2 cellular contexts compared by ENCODE assay signal in the genomic region with DNA sequence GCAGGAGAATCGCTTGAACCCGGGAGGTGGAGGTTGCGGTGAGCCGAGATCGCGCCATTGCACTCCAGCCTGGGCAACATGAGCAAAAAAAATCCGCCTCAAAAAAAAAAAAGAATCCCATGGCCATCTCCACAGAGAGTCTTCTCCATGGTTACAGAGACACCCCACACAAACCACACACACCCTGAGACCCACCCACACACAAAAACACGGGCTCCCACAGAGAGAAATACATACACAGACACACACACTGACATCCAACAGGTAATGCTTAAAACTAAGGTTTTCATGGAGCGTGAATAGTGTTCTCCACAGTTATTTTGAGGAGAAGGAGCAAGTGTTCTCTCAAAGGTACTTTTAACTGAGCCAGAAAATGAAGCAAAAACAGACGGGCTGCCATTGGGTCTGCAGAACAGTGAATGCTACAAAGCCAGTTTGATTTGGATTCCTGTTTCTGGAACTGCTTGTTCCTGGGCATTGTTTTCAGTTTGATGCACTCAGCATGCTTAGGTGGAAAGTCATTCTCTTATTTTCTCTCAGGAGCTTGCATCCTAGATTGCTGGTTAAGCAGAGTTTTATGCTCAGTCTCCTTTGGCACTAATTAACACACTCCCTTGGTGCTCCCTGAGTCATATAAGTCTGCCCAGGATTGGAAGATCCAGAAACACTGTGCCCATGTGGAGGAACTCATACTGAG.
TF ChIP-seq lines count a peak whose summit lies in the region.

No MANE protein-coding gene starts in this region.

TF ChIP-seq in SK-N-SH treated with all-trans-retinoic acid at 6 μM for 48 hours, 23 proteins besides CTCF, POLR2A, EP300 and RAD21 (continued from another document):
- TF ChIP-seq ZNF565 (CRISPR knock-in tag; conservative IDR thresholded peaks at IDR 0.05; ENCODE audit: low read depth) = no peak
- TF ChIP-seq, protein P1, sequence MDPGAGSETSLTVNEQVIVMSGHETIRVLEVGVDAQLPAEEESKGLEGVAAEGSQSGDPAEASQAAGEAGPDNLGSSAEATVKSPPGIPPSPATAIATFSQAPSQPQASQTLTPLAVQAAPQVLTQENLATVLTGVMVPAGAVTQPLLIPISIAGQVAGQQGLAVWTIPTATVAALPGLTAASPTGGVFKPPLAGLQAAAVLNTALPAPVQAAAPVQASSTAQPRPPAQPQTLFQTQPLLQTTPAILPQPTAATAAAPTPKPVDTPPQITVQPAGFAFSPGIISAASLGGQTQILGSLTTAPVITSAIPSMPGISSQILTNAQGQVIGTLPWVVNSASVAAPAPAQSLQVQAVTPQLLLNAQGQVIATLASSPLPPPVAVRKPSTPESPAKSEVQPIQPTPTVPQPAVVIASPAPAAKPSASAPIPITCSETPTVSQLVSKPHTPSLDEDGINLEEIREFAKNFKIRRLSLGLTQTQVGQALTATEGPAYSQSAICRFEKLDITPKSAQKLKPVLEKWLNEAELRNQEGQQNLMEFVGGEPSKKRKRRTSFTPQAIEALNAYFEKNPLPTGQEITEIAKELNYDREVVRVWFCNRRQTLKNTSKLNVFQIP (CRISPR knock-in tag; IDR thresholded peaks at IDR 0.05; ENCODE audit: borderline replicate concordance, low read depth) = no peak
- TF ChIP-seq, protein P2, sequence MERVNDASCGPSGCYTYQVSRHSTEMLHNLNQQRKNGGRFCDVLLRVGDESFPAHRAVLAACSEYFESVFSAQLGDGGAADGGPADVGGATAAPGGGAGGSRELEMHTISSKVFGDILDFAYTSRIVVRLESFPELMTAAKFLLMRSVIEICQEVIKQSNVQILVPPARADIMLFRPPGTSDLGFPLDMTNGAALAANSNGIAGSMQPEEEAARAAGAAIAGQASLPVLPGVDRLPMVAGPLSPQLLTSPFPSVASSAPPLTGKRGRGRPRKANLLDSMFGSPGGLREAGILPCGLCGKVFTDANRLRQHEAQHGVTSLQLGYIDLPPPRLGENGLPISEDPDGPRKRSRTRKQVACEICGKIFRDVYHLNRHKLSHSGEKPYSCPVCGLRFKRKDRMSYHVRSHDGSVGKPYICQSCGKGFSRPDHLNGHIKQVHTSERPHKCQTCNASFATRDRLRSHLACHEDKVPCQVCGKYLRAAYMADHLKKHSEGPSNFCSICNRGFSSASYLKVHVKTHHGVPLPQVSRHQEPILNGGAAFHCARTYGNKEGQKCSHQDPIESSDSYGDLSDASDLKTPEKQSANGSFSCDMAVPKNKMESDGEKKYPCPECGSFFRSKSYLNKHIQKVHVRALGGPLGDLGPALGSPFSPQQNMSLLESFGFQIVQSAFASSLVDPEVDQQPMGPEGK (CRISPR knock-in tag; IDR thresholded peaks at IDR 0.05; ENCODE audit: borderline replicate concordance) = no peak

TF ChIP-seq in SK-N-SH, 30 proteins besides CTCF, POLR2A, EP300 and RAD21 (continued from another document):
- no peak for TF ChIP-seq SIN3A (IDR thresholded peaks at IDR 0.05; ENCODE audit: borderline replicate concordance, low read depth, low read length)
- TF ChIP-seq SMC3 (IDR thresholded peaks at IDR 0.05; ENCODE audit: low read depth, low read length) = no peak
- no peak for TF ChIP-seq GATA2 (CRISPR knock-in tag; IDR thresholded peaks at IDR 0.05)
- TF ChIP-seq MXI1 (IDR thresholded peaks at IDR 0.05; ENCODE audit: low read depth, low read length) = no peak
